14 cellular contexts compared by ENCODE assay signal in the genomic region with DNA sequence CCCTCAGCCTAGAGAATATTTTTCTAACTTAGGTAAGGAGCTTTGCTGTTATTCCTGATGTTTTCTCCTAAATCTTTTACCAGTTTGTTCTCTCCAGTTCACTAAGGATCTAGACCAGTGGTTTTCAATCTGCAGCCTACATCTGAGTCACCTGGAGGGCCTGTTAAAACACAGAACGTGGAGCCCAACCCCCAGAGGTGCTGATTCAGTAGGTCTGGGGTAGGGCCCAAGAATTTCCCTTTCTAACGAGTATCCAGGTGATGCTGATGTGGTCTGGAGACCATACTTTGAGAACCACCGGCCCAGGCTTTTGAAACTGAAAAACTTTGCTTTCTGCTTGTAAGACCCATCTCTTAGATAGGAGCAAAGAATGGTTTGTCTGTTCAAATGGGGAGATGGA. TPM values are rescaled to one million over a fixed set of nuclear protein-coding genes. Genes with fewer than 3 reads are reported as not detected.
DNase-seq lines count a peak whose midpoint lies in the region; ATAC-seq and TF ChIP-seq lines count a peak whose summit lies in the region.
"Had no signal": no experiment of that assay in that cellular context is flagged by ENCODE, and none has a peak within 500 bp of the region (broad histone marks: within the 10 kb centered on the region; RNA-seq: fewer than 3 reads in every experiment).

No MANE protein-coding gene starts in this region.

- intact Hi-C loops in esophagus squamous epithelium (cut with DNase I): no loop called here
- intact Hi-C loops in thyroid gland (cut with DNase I): no loop called here

- no peak for DNase-seq in activated T-cell treated with anti-CD3 and anti-CD28 coated beads, Interleukin-2, amount 50 U/mL, for 4 hours
- DNase-seq in activated T-cell treated with anti-CD3 and anti-CD28 coated beads for 4 hours (no peak), RPMI8226 (peak; percentile 95), esophagus squamous epithelium (lab: John Stamatoyannopoulos, UW) (no peak), thyroid gland (peak; percentile 67 to 70), substantia nigra (lab: John Stamatoyannopoulos, UW) (no peak), NCI-H1092 treated with DMSO at 0.1 percent for 48 hours (lab: John Stamatoyannopoulos, UW) (no peak)
- no peak for DNase-seq in central memory CD4-positive, alpha-beta T cell
- DNase-seq: activated CD4-positive, CD25-positive, alpha-beta regulatory T cell treated with anti-CD3 and anti-CD28 coated beads, Interleukin-2, amount 50 U/mL, for 72 hours; activated naive CD4-positive, alpha-beta T cell treated with anti-CD3 and anti-CD28 coated beads, Interleukin-2, amount 50 U/mL, for 16 hours; colonic mucosa; DMS153; H9; islet precursor cell had no signal

- peak overlapping the region; percentile 72 to 86 (median 78) for H3K27ac ChIP-seq in esophagus squamous epithelium
- peak overlapping the region in 2 of 3 donors; percentile 54 to 65 for H3K27ac ChIP-seq in thyroid gland
- no peak overlapping the region for H3K27ac ChIP-seq in substantia nigra (ENCODE audit: low read depth, low read length, poor library complexity, severe bottlenecking)

- H3K4me3 ChIP-seq in esophagus squamous epithelium (no peak overlapping the region), thyroid gland (replicated peaks in 1 of 3) (no peak overlapping the region)
- H3K4me3 ChIP-seq: colonic mucosa had no signal

- WGBS in esophagus squamous epithelium, 2 donors: 38 to 47% methylated on average over 2 to 3 of the region's 3 CpGs
- WGBS in thyroid gland, 2 donors: 48 to 57% methylated on average over 3 of the region's 3 CpGs

- H3K36me3 ChIP-seq in esophagus squamous epithelium (no peaks in the 10 kb centered on the region), thyroid gland (no peaks in the 10 kb centered on the region)
- H3K36me3 ChIP-seq: colonic mucosa had no signal

- H3K4me1 ChIP-seq in esophagus squamous epithelium (peaks cover 35 to 68% (median 62%) of the 10 kb centered on the region in 3 donors), thyroid gland (peaks cover 18 to 37% of the 10 kb centered on the region in 2 donors)

- H3K27me3 ChIP-seq in esophagus squamous epithelium (no peaks in the 10 kb centered on the region), thyroid gland (no peaks in the 10 kb centered on the region)
- H3K27me3 ChIP-seq: colonic mucosa had no signal

- TF ChIP-seq POLR2A in esophagus squamous epithelium (IDR thresholded peaks at IDR 0.05): no peak
- no peak for TF ChIP-seq POLR2A in thyroid gland (IDR thresholded peaks at IDR 0.05)

- peaks cover 11% of the 10 kb centered on the region for H3K4me1 Mint-ChIP-seq in activated T-cell treated with anti-CD3 and anti-CD28 coated beads, Interleukin-2, amount 50 U/mL, for 4 hours (ENCODE audit: low read depth)

- peaks cover 7% of the 10 kb centered on the region for H3K36me3 Mint-ChIP-seq in activated T-cell treated with anti-CD3 and anti-CD28 coated beads, Interleukin-2, amount 50 U/mL, for 4 hours (ENCODE audit: insufficient read depth)

- H3K4me3 Mint-ChIP-seq in activated T-cell treated with anti-CD3 and anti-CD28 coated beads, Interleukin-2, amount 50 U/mL, for 4 hours: no peak overlapping the region
- H3K4me3 Mint-ChIP-seq: H9 had no signal

- H3K9me3 Mint-ChIP-seq in activated T-cell treated with anti-CD3 and anti-CD28 coated beads, Interleukin-2, amount 50 U/mL, for 4 hours: no peaks in the 10 kb centered on the region

- peak; percentile 48 to 69 for ATAC-seq in activated T-cell treated with anti-CD3 and anti-CD28 coated beads, Interleukin-2, amount 50 U/mL, for 4 hours

- H3K9me3 ChIP-seq in esophagus squamous epithelium (no peaks in the 10 kb centered on the region), thyroid gland (no peaks in the 10 kb centered on the region)
- H3K9me3 ChIP-seq: colonic mucosa had no signal

- no peak for TF ChIP-seq CTCF in esophagus squamous epithelium (IDR thresholded peaks at IDR 0.05)
- no peak for TF ChIP-seq CTCF in thyroid gland (IDR thresholded peaks at IDR 0.05)

- no peaks in the 10 kb centered on the region for H3K27me3 Mint-ChIP-seq in activated T-cell treated with anti-CD3 and anti-CD28 coated beads, Interleukin-2, amount 50 U/mL, for 4 hours (ENCODE audit: low read depth)

RNA-seq across cellular contexts. Expression of a gene that starts 51.2 kb away (rescaled TPM):
- total RNA-seq in activated T-cell treated with anti-CD3 and anti-CD28 coated beads, Interleukin-2, amount 50 U/mL, for 4 hours: 10 to 100 TPM; 49.2 to 71.8 (median 67.4) TPM
- 10 to 100 TPM; 37.2 to 80.5 (median 54.4) TPM for total RNA-seq in esophagus squamous epithelium
- total RNA-seq in thyroid gland: 100 to 1,000 TPM; 111 to 181 (median 160) TPM

Comparison
In these comparisons a context has a peak if more than half of its experiments do, and no peak if none do; other contexts are left out.
1. DNase-seq: peak in RPMI8226 (single experiment) and thyroid gland (2 of 2); none in activated T-cell treated with anti-CD3 and anti-CD28 coated beads, Interleukin-2, amount 50 U/mL, for 4 hours (single experiment), activated T-cell treated with anti-CD3 and anti-CD28 coated beads for 4 hours (single experiment), esophagus squamous epithelium (single experiment), substantia nigra (0 of 49), central memory CD4-positive, alpha-beta T cell (single experiment) and NCI-H1092 treated with DMSO at 0.1 percent for 48 hours (single experiment).